Comparison of ENCODE assay signal across 1 cellular context in the genomic region with DNA sequence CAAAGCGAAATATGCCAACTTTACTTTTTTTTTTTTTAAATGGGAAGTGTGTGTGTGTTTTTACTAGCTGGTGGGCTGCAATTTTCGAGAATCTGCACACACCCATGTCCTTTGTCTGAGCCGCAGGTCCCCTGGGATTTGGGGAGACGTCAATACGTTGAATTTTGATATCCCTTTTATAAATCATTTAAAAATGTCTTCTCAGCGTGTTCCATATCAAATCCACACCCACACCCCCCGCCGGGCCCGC.
TF ChIP-seq lines count a peak whose summit lies in the region.

No MANE protein-coding gene starts in this region.

TF ChIP-seq in K562, 482 proteins besides CTCF, POLR2A, EP300 and RAD21 (continued from another document and continues in another):
- TF ChIP-seq KHSRP (IDR thresholded peaks at IDR 0.05) (0 out of 2 replicates have a peak, but pooled peaks have one; percentile 5), SP2 (IDR thresholded peaks at IDR 0.05; ENCODE audit: extremely low read depth, low read depth, low read length, poor library complexity, severe bottlenecking) (no peak), ZNF398 (CRISPR knock-in tag; IDR thresholded peaks at IDR 0.05) (no peak), FOXA3 (CRISPR knock-in tag; conservative IDR thresholded peaks at IDR 0.05 in 1 of 2, IDR thresholded peaks at IDR 0.05 in 1 of 2) (no peak), ZBTB17 (CRISPR knock-in tag; IDR thresholded peaks at IDR 0.05) (no peak), ZNF253 (CRISPR knock-in tag; conservative IDR thresholded peaks at IDR 0.05) (no peak), NFATC3 (IDR thresholded peaks at IDR 0.05) (peak; percentile 87; the same call in 1 of the 2 replicates), MAFG (tag; conservative IDR thresholded peaks at IDR 0.05) (peak; percentile 87), HNRNPUL1 (IDR thresholded peaks at IDR 0.05; ENCODE audit: low read length) (peak; percentile 73; the same call in 1 of the 2 replicates), TGIF2 (CRISPR knock-in tag; IDR thresholded peaks at IDR 0.05) (no peak), RBM14 (IDR thresholded peaks at IDR 0.05; ENCODE audit: borderline replicate concordance, insufficient read depth, low read depth, low read length) (no peak), PTRF (tag; IDR thresholded peaks at IDR 0.05) (no peak), THRA (IDR thresholded peaks at IDR 0.05) (no peak), SNIP1 (IDR thresholded peaks at IDR 0.05; ENCODE audit: low read depth) (peak; percentile 24; the same call in 1 of the 2 replicates), ZNF609 (CRISPR knock-in tag; IDR thresholded peaks at IDR 0.05; ENCODE audit: borderline replicate concordance) (no peak), HMG20B (CRISPR knock-in tag; IDR thresholded peaks at IDR 0.05) (no peak), ZNF76 (CRISPR knock-in tag; IDR thresholded peaks at IDR 0.05; ENCODE audit: borderline replicate concordance) (no peak), SMARCA5 (IDR thresholded peaks at IDR 0.05) (peak; percentile 92; the same call in 1 of the 2 replicates), BACH1 (tag; IDR thresholded peaks at IDR 0.05) (peak; percentile 80; the same call in 1 of the 2 replicates), GABPB1 (CRISPR knock-in tag; IDR thresholded peaks at IDR 0.05) (no peak), TEAD4 (IDR thresholded peaks at IDR 0.05; ENCODE audit: low read length) (no peak), TEAD4 (CRISPR knock-in tag; IDR thresholded peaks at IDR 0.05; ENCODE audit: borderline replicate concordance) (no peak), NELFE (IDR thresholded peaks at IDR 0.05; ENCODE audit: insufficient read depth, insufficient read length) (no peak), SRSF7 (optimal IDR thresholded peaks at IDR 0.05; ENCODE audit: low read depth, low read length) (no peak), PURB (CRISPR knock-in tag; IDR thresholded peaks at IDR 0.05; ENCODE audit: low read depth) (no peak), RBM17 (IDR thresholded peaks at IDR 0.05; ENCODE audit: borderline replicate concordance, low read depth, low read length) (no peak), EGR1 (conservative IDR thresholded peaks at IDR 0.05) (no peak), EP400 (IDR thresholded peaks at IDR 0.05) (no peak), TFAM (CRISPR knock-in tag; conservative IDR thresholded peaks at IDR 0.05) (no peak), PHB2 (IDR thresholded peaks at IDR 0.05; ENCODE audit: low read depth) (no peak), KLF16 (IDR thresholded peaks at IDR 0.05) (no peak), NBN (IDR thresholded peaks at IDR 0.05; ENCODE audit: low read depth) (no peak; the same call in 1 of the 2 replicates), KDM5B (IDR thresholded peaks at IDR 0.05; ENCODE audit: insufficient replicate concordance, low read depth, low read length) (no peak), TBP (optimal IDR thresholded peaks at IDR 0.05; ENCODE audit: low read depth, low read length) (no peak), POLR2H (tag; IDR thresholded peaks at IDR 0.05; ENCODE audit: low read depth) (no peak; the same call in 1 of the 2 replicates), ZNF311 (CRISPR knock-in tag; IDR thresholded peaks at IDR 0.05) (0 out of 2 replicates have a peak, but pooled peaks have one; percentile 47), ZNF785 (CRISPR knock-in tag; IDR thresholded peaks at IDR 0.05) (no peak)
- TF ChIP-seq, protein P1, sequence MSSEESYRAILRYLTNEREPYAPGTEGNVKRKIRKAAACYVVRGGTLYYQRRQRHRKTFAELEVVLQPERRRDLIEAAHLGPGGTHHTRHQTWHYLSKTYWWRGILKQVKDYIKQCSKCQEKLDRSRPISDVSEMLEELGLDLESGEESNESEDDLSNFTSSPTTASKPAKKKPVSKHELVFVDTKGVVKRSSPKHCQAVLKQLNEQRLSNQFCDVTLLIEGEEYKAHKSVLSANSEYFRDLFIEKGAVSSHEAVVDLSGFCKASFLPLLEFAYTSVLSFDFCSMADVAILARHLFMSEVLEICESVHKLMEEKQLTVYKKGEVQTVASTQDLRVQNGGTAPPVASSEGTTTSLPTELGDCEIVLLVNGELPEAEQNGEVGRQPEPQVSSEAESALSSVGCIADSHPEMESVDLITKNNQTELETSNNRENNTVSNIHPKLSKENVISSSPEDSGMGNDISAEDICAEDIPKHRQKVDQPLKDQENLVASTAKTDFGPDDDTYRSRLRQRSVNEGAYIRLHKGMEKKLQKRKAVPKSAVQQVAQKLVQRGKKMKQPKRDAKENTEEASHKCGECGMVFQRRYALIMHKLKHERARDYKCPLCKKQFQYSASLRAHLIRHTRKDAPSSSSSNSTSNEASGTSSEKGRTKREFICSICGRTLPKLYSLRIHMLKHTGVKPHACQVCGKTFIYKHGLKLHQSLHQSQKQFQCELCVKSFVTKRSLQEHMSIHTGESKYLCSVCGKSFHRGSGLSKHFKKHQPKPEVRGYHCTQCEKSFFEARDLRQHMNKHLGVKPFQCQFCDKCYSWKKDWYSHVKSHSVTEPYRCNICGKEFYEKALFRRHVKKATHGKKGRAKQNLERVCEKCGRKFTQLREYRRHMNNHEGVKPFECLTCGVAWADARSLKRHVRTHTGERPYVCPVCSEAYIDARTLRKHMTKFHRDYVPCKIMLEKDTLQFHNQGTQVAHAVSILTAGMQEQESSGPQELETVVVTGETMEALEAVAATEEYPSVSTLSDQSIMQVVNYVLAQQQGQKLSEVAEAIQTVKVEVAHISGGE (CRISPR knock-in tag; IDR thresholded peaks at IDR 0.05): no peak
- TF ChIP-seq, protein P2, sequence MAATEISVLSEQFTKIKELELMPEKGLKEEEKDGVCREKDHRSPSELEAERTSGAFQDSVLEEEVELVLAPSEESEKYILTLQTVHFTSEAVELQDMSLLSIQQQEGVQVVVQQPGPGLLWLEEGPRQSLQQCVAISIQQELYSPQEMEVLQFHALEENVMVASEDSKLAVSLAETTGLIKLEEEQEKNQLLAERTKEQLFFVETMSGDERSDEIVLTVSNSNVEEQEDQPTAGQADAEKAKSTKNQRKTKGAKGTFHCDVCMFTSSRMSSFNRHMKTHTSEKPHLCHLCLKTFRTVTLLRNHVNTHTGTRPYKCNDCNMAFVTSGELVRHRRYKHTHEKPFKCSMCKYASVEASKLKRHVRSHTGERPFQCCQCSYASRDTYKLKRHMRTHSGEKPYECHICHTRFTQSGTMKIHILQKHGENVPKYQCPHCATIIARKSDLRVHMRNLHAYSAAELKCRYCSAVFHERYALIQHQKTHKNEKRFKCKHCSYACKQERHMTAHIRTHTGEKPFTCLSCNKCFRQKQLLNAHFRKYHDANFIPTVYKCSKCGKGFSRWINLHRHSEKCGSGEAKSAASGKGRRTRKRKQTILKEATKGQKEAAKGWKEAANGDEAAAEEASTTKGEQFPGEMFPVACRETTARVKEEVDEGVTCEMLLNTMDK (IDR thresholded peaks at IDR 0.05; ENCODE audit: borderline replicate concordance, insufficient read depth, low read depth, low read length, poor library complexity, severe bottlenecking): no peak
- TF ChIP-seq, protein P3, sequence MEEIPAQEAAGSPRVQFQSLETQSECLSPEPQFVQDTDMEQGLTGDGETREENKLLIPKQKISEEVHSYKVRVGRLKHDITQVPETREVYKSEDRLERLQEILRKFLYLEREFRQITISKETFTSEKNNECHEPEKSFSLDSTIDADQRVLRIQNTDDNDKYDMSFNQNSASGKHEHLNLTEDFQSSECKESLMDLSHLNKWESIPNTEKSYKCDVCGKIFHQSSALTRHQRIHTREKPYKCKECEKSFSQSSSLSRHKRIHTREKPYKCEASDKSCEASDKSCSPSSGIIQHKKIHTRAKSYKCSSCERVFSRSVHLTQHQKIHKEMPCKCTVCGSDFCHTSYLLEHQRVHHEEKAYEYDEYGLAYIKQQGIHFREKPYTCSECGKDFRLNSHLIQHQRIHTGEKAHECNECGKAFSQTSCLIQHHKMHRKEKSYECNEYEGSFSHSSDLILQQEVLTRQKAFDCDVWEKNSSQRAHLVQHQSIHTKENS (CRISPR knock-in tag; IDR thresholded peaks at IDR 0.05): no peak
- TF ChIP-seq, protein P4, sequence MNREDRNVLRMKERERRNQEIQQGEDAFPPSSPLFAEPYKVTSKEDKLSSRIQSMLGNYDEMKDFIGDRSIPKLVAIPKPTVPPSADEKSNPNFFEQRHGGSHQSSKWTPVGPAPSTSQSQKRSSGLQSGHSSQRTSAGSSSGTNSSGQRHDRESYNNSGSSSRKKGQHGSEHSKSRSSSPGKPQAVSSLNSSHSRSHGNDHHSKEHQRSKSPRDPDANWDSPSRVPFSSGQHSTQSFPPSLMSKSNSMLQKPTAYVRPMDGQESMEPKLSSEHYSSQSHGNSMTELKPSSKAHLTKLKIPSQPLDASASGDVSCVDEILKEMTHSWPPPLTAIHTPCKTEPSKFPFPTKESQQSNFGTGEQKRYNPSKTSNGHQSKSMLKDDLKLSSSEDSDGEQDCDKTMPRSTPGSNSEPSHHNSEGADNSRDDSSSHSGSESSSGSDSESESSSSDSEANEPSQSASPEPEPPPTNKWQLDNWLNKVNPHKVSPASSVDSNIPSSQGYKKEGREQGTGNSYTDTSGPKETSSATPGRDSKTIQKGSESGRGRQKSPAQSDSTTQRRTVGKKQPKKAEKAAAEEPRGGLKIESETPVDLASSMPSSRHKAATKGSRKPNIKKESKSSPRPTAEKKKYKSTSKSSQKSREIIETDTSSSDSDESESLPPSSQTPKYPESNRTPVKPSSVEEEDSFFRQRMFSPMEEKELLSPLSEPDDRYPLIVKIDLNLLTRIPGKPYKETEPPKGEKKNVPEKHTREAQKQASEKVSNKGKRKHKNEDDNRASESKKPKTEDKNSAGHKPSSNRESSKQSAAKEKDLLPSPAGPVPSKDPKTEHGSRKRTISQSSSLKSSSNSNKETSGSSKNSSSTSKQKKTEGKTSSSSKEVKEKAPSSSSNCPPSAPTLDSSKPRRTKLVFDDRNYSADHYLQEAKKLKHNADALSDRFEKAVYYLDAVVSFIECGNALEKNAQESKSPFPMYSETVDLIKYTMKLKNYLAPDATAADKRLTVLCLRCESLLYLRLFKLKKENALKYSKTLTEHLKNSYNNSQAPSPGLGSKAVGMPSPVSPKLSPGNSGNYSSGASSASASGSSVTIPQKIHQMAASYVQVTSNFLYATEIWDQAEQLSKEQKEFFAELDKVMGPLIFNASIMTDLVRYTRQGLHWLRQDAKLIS (CRISPR knock-in tag; IDR thresholded peaks at IDR 0.05): no peak
- TF ChIP-seq, protein P5, sequence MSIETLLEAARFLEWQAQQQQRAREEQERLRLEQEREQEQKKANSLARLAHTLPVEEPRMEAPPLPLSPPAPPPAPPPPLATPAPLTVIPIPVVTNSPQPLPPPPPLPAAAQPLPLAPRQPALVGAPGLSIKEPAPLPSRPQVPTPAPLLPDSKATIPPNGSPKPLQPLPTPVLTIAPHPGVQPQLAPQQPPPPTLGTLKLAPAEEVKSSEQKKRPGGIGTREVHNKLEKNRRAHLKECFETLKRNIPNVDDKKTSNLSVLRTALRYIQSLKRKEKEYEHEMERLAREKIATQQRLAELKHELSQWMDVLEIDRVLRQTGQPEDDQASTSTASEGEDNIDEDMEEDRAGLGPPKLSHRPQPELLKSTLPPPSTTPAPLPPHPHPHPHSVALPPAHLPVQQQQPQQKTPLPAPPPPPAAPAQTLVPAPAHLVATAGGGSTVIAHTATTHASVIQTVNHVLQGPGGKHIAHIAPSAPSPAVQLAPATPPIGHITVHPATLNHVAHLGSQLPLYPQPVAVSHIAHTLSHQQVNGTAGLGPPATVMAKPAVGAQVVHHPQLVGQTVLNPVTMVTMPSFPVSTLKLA (conservative IDR thresholded peaks at IDR 0.05): no peak
